In the genomic region with DNA sequence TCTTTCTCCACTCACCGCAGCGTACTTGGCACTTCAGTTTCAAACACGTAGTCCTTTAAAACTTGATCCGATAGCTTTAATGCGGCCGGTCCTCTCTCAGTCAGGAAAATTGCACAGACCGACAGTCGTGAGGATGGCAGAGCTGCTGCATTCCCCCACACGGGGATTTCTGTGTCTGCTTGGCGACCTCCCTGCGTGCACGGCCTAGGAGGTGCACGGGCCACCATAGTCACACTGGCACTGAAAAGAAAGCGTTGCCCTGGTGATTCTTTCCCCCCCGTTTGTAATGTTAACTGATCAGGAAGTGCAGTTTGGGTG, we compare ENCODE assay signal across 18 cellular contexts. TPM values are rescaled to one million over a fixed set of nuclear protein-coding genes. Genes with fewer than 3 reads are reported as not detected.
DNase-seq lines count a peak whose midpoint lies in the region; ATAC-seq and TF ChIP-seq lines count a peak whose summit lies in the region.
"Had no signal": no experiment of that assay in that cellular context is flagged by ENCODE, and none has a peak within 500 bp of the region (broad histone marks: within the 10 kb centered on the region; RNA-seq: fewer than 3 reads in every experiment).

No MANE protein-coding gene starts in this region.

- no peak for TF ChIP-seq CTCF in Caco-2 (IDR thresholded peaks at IDR 0.05; ENCODE audit: insufficient read depth in 1 of 2, low read depth in 1 of 2, low read length in 1 of 2, severe bottlenecking in 1 of 2, unreplicated experiment in 1 of 2)
- no peak for TF ChIP-seq CTCF in osteocyte (IDR thresholded peaks at IDR 0.05)

- no peak overlapping the region for H2BK12ac ChIP-seq in neuronal stem cell (ENCODE audit: low read length)

- H2BK15ac ChIP-seq in neuronal stem cell (ENCODE audit: low read length): no peak overlapping the region

- no peaks in the 10 kb centered on the region for H3K27me3 ChIP-seq in Caco-2 (replicated peaks; ENCODE audit: control insufficient read depth, insufficient read depth, low read length)
- H3K27me3 ChIP-seq in neuronal stem cell (ENCODE audit: control insufficient read depth in 3 of 3, insufficient read depth in 3 of 3, low read depth in 1 of 3, low read length in 3 of 3): no peaks in the 10 kb centered on the region

- H3K9ac ChIP-seq in neuronal stem cell (ENCODE audit: low read depth, low read length, poor library complexity): no peak overlapping the region
- H3K9ac ChIP-seq: BLaER1 treated with 17β-estradiol and CSF1 and Interleukin-3, amounts not matched to agents 10 nM and 100 nM had no signal

- no peak overlapping the region for H3K14ac ChIP-seq in neuronal stem cell (ENCODE audit: low read length)

- no peaks in the 10 kb centered on the region for H3K27me3 Mint-ChIP-seq in Caco-2 (ENCODE audit: insufficient read depth, unreplicated experiment)
- no peaks in the 10 kb centered on the region for H3K27me3 Mint-ChIP-seq in osteocyte (ENCODE audit: unreplicated experiment)
- H3K27me3 Mint-ChIP-seq: IgD-negative memory B cell had no signal

- intact Hi-C loops in Caco-2 (cut with micrococcal nuclease; ENCODE audit: unreplicated experiment): no loop called here

- H2BK5ac ChIP-seq in neuronal stem cell (ENCODE audit: low read length): no peak overlapping the region

- no peak overlapping the region for H2BK120ac ChIP-seq in neuronal stem cell (ENCODE audit: low read depth, low read length)

- no peaks in the 10 kb centered on the region for H3K9me3 Mint-ChIP-seq in Caco-2 (ENCODE audit: unreplicated experiment)
- no peaks in the 10 kb centered on the region for H3K9me3 Mint-ChIP-seq in osteocyte (ENCODE audit: unreplicated experiment)
- H3K9me3 Mint-ChIP-seq: IgD-negative memory B cell had no signal

- TSS peak; percentile 58 for BruUV-seq in Caco-2 (replicated peaks; lab: Mats Ljungman, UMichigan)

- peak; percentile 6 for DNase-seq in activated CD8-positive, alpha-beta memory T cell treated with anti-CD3 and anti-CD28 coated beads, Interleukin-2, amount 50 U/mL, for 4 hours
- no peak for DNase-seq in activated CD8-positive, alpha-beta memory T cell treated with anti-CD3 and anti-CD28 coated beads for 24 hours
- no peak for DNase-seq in Caco-2
- peak; percentile 38 for DNase-seq in osteocyte (ENCODE audit: extremely low spot score, unreplicated experiment)
- DNase-seq in neuronal stem cell (ENCODE audit: low spot score): no peak
- no peak for DNase-seq in AML-193 (lab: John Stamatoyannopoulos, UW)
- DNase-seq: DMS153, Kasumi-1, MM.1S, NCI-H1092 treated with DMSO at 0.1 percent for 48 hours, NCI-H2227 treated with DMSO at 0.1 percent for 48 hours, NCI-H524, SHP77 had no signal

- ATAC-seq in HG02623 (IDR thresholded peaks at IDR 0.05; ENCODE audit: unreplicated experiment): no peak

- CTCF ChIA-PET in Caco-2 (lab: Charles Lee): no interaction called here

- WGBS in neuronal stem cell (ENCODE audit: extremely low coverage in 2 of 2, insufficient read length in 2 of 2, insufficient replicate concordance in 1 of 2), 2 donors: no CpG with 5 or more reads among the region's 15 CpGs

- POLR2A ChIA-PET in Caco-2 (lab: Charles Lee): no interaction called here

- H3K4me3 Mint-ChIP-seq in Caco-2 (ENCODE audit: unreplicated experiment) (peak overlapping the region; percentile 12), osteocyte (ENCODE audit: unreplicated experiment) (no peak overlapping the region)
- H3K4me3 Mint-ChIP-seq: IgD-negative memory B cell had no signal

- H4K91ac ChIP-seq in neuronal stem cell (ENCODE audit: low read depth, low read length, poor library complexity): no peak overlapping the region

- no peak overlapping the region for H4K8ac ChIP-seq in neuronal stem cell (ENCODE audit: low read depth, low read length)

- H3K27ac Mint-ChIP-seq in Caco-2 (ENCODE audit: unreplicated experiment): peak overlapping the region; percentile 26
- no peak overlapping the region for H3K27ac Mint-ChIP-seq in osteocyte (ENCODE audit: unreplicated experiment)
- H3K27ac Mint-ChIP-seq: IgD-negative memory B cell had no signal

- H3K4me3 ChIP-seq in Caco-2 (ENCODE audit: low read depth, low read length) (no peak overlapping the region), neuronal stem cell (ENCODE audit: low read length in 2 of 2) (peak overlapping the region in 1 of 2 donors; percentile 53)

- H2AFZ ChIP-seq in neuronal stem cell (ENCODE audit: low read length): no peak overlapping the region

- H3K36me3 ChIP-seq in Caco-2 (ENCODE audit: control insufficient read depth, insufficient read depth, low read length) (peaks cover 3% of the 10 kb centered on the region), neuronal stem cell (replicated peaks in 1 of 2; ENCODE audit: control insufficient read depth in 2 of 2, insufficient read depth in 2 of 2, low read length in 2 of 2) (peaks cover 54 to 72% of the 10 kb centered on the region in 2 donors)

- H3K18ac ChIP-seq in neuronal stem cell (ENCODE audit: low read length): no peak overlapping the region

- peak overlapping the region; percentile 3 for H3K27ac ChIP-seq in cingulate gyrus (ENCODE audit: low read depth, low read length)
- H3K27ac ChIP-seq in neuronal stem cell (replicated peaks; ENCODE audit: low read length): no peak overlapping the region
- H3K27ac ChIP-seq: BLaER1 treated with 17β-estradiol and CSF1 and Interleukin-3, amounts not matched to agents 10 nM and 100 nM had no signal

- H3K4me1 Mint-ChIP-seq in Caco-2 (ENCODE audit: low read depth, unreplicated experiment) (no peaks in the 10 kb centered on the region), osteocyte (ENCODE audit: unreplicated experiment) (no peaks in the 10 kb centered on the region)

- no peak overlapping the region for H3K23ac ChIP-seq in neuronal stem cell (ENCODE audit: low read depth, low read length, poor library complexity)

- H3K4me2 ChIP-seq in neuronal stem cell (ENCODE audit: insufficient read depth, low read length, poor library complexity, severe bottlenecking): no peak overlapping the region
- H3K4me2 ChIP-seq: BLaER1 treated with 17β-estradiol and CSF1 and Interleukin-3, amounts not matched to agents 10 nM and 100 nM had no signal

- H3K4me1 ChIP-seq in Caco-2 (no peaks in the 10 kb centered on the region), neuronal stem cell (ENCODE audit: control insufficient read depth in 2 of 2, insufficient read depth in 1 of 2, low read depth in 1 of 2, low read length in 2 of 2) (no peaks in the 10 kb centered on the region)

- H3K36me3 Mint-ChIP-seq in Caco-2 (ENCODE audit: insufficient read depth, unreplicated experiment) (peaks cover 72% of the 10 kb centered on the region), osteocyte (ENCODE audit: unreplicated experiment) (peaks cover 46% of the 10 kb centered on the region)

- H3K4ac ChIP-seq in neuronal stem cell (ENCODE audit: low read length): no peak overlapping the region

- no peaks in the 10 kb centered on the region for H3K9me3 ChIP-seq in Caco-2
- H3K9me3 ChIP-seq in neuronal stem cell (replicated peaks in 1 of 2; ENCODE audit: control insufficient read depth in 2 of 2, insufficient read depth in 1 of 2, low read depth in 1 of 2, low read length in 2 of 2): peaks cover 4 to 6% of the 10 kb centered on the region in 2 donors

- no peak overlapping the region for H2AK5ac ChIP-seq in neuronal stem cell (ENCODE audit: low read depth, low read length)

- H3K79me1 ChIP-seq in neuronal stem cell (ENCODE audit: low read depth, low read length): peaks cover 29% of the 10 kb centered on the region

RNA-seq across cellular contexts. Expression of gene AKAP17A, which starts 10.3 kb away (rescaled TPM):
- total RNA-seq in Caco-2 (2022): 39.9 and 42.2 TPM in 2 replicates
- 43.6 and 48.7 TPM in 2 replicates for total RNA-seq in osteocyte
- 24.9 TPM for polyA plus RNA-seq in neuronal stem cell (2013, experiment 1 of 2)
- polyA plus RNA-seq in neuronal stem cell (2013, experiment 2 of 2): 23.8 TPM

RNA-seq across cellular contexts. Expression of gene ASMT, which starts 13.1 kb away (rescaled TPM):
- total RNA-seq in Caco-2 (2022) (not detected in 2 replicates), osteocyte (not detected in 2 replicates)
- polyA plus RNA-seq in neuronal stem cell (2013, experiment 1 of 2): not detected
- polyA plus RNA-seq in neuronal stem cell (2013, experiment 2 of 2): 0.06 TPM
- total RNA-seq: A172 had no signal

Comparison
In these comparisons a context has a peak if more than half of its experiments do, and no peak if none do; other contexts are left out.
1. DNase-seq: peak in activated CD8-positive, alpha-beta memory T cell treated with anti-CD3 and anti-CD28 coated beads, Interleukin-2, amount 50 U/mL, for 4 hours (single experiment) and osteocyte (single experiment); none in activated CD8-positive, alpha-beta memory T cell treated with anti-CD3 and anti-CD28 coated beads for 24 hours (single experiment), Caco-2 (0 of 2), neuronal stem cell (single experiment) and AML-193 (0 of 2).